ENCODE assay signal across 8 cellular contexts in genomic region chr21:29017639-29018237, GRCh38. TPM values are rescaled to one million over a fixed set of nuclear protein-coding genes. Genes with fewer than 3 reads are reported as not detected.
DNase-seq lines count a peak whose midpoint lies in the region; ATAC-seq and TF ChIP-seq lines count a peak whose summit lies in the region.

No MANE protein-coding gene starts in this region.

- peaks cover 6% of the 10 kb centered on the region for H3K36me3 Mint-ChIP-seq in T-helper 2 cell treated with Interferon-gamma antibody and Interleukin-4, amounts not matched to agents 5 μg/mL and 100 μg/mL, for 36 hours (ENCODE audit: low read depth)
- no peaks in the 10 kb centered on the region for H3K36me3 Mint-ChIP-seq in stimulated activated memory B cell treated with anti-CD40 and anti-IgM and Interleukin-4, amounts not matched to agents 10 μg/mL and 1 μg/mL and 100 μg/mL, for 72 hours

- H3K4me3 ChIP-seq in SJCRH30 (peak overlapping the region; percentile 83; the same call in 1 of the 2 replicates), fibroblast of pulmonary artery (replicated peaks; ENCODE audit: low read depth, low read length) (peak overlapping the region; percentile 90)

- H3K27ac Mint-ChIP-seq in T-helper 2 cell treated with Interferon-gamma antibody and Interleukin-4, amounts not matched to agents 5 μg/mL and 100 μg/mL, for 36 hours: peak overlapping the region; percentile 87
- H3K27ac Mint-ChIP-seq in stimulated activated memory B cell treated with anti-CD40 and anti-IgM and Interleukin-4, amounts not matched to agents 10 μg/mL and 1 μg/mL and 100 μg/mL, for 72 hours: peak overlapping the region; percentile 75

- H3K36me3 ChIP-seq in SJCRH30: no peaks in the 10 kb centered on the region

- DNase-seq in T-helper 2 cell treated with Interferon-gamma antibody and Interleukin-4, amounts not matched to agents 5 μg/mL and 100 μg/mL, for 36 hours (ENCODE audit: low spot score): no peak
- DNase-seq in T-helper 2 cell (no peak), SJCRH30 (no peak), fibroblast of pulmonary artery (ENCODE audit: low read depth) (no peak), KG1 (lab: John Stamatoyannopoulos, UW) (no peak), NCI-H2196 treated with DMSO at 0.1 percent for 48 hours (lab: John Stamatoyannopoulos, UW; ENCODE audit: unreplicated experiment) (no peak), caudate nucleus (lab: John Stamatoyannopoulos, UW) (no peak)

- H3K27me3 ChIP-seq in SJCRH30: no peaks in the 10 kb centered on the region

- no peak for TF ChIP-seq CTCF in fibroblast of pulmonary artery (IDR thresholded peaks at IDR 0.05; ENCODE audit: low read length, missing control alignments)

- H3K9me3 ChIP-seq in SJCRH30 (replicated peaks): no peaks in the 10 kb centered on the region

- peaks cover 24% of the 10 kb centered on the region for H3K4me1 Mint-ChIP-seq in T-helper 2 cell treated with Interferon-gamma antibody and Interleukin-4, amounts not matched to agents 5 μg/mL and 100 μg/mL, for 36 hours (ENCODE audit: low read depth)
- peaks cover 20% of the 10 kb centered on the region for H3K4me1 Mint-ChIP-seq in stimulated activated memory B cell treated with anti-CD40 and anti-IgM and Interleukin-4, amounts not matched to agents 10 μg/mL and 1 μg/mL and 100 μg/mL, for 72 hours

- H3K27me3 Mint-ChIP-seq in T-helper 2 cell treated with Interferon-gamma antibody and Interleukin-4, amounts not matched to agents 5 μg/mL and 100 μg/mL, for 36 hours (ENCODE audit: low read depth): no peaks in the 10 kb centered on the region
- no peaks in the 10 kb centered on the region for H3K27me3 Mint-ChIP-seq in stimulated activated memory B cell treated with anti-CD40 and anti-IgM and Interleukin-4, amounts not matched to agents 10 μg/mL and 1 μg/mL and 100 μg/mL, for 72 hours

- no peak for ATAC-seq in stimulated activated memory B cell treated with anti-CD40 and anti-IgM and Interleukin-4, amounts not matched to agents 10 μg/mL and 1 μg/mL and 100 μg/mL, for 72 hours

- H3K27ac ChIP-seq in SJCRH30: no peak overlapping the region
- no peak overlapping the region for H3K27ac ChIP-seq in caudate nucleus (ENCODE audit: low read depth, low read length)

- H3K4me3 Mint-ChIP-seq in T-helper 2 cell treated with Interferon-gamma antibody and Interleukin-4, amounts not matched to agents 5 μg/mL and 100 μg/mL, for 36 hours: peak overlapping the region; percentile 85
- peak overlapping the region; percentile 78 for H3K4me3 Mint-ChIP-seq in stimulated activated memory B cell treated with anti-CD40 and anti-IgM and Interleukin-4, amounts not matched to agents 10 μg/mL and 1 μg/mL and 100 μg/mL, for 72 hours

- peaks cover 4% of the 10 kb centered on the region; the same call in 1 of the 2 replicates for H3K4me1 ChIP-seq in SJCRH30

- H3K9me3 Mint-ChIP-seq in T-helper 2 cell treated with Interferon-gamma antibody and Interleukin-4, amounts not matched to agents 5 μg/mL and 100 μg/mL, for 36 hours: no peaks in the 10 kb centered on the region
- no peaks in the 10 kb centered on the region for H3K9me3 Mint-ChIP-seq in stimulated activated memory B cell treated with anti-CD40 and anti-IgM and Interleukin-4, amounts not matched to agents 10 μg/mL and 1 μg/mL and 100 μg/mL, for 72 hours

RNA-seq across cellular contexts. Expression of gene RWDD2B, which starts 1.4 kb away (rescaled TPM):
- 12.1 and 14.2 TPM in 2 replicates for total RNA-seq in SJCRH30 (2014; rRNA removed; shearing (Covaris generic))

RNA-seq across cellular contexts. Expression of gene USP16, which starts 6.7 kb away (rescaled TPM):
- 55.2 and 61.6 TPM in 2 replicates for total RNA-seq in SJCRH30 (2014; rRNA removed; shearing (Covaris generic))

RNA-seq across cellular contexts. Expression of gene LTN1, which starts 25.1 kb away (rescaled TPM):
- 44.6 and 49.8 TPM in 2 replicates for total RNA-seq in SJCRH30 (2014; rRNA removed; shearing (Covaris generic))

RNA-seq across cellular contexts. Expression of gene CCT8, which starts 55.7 kb away (rescaled TPM):
- 438 and 460 TPM in 2 replicates for total RNA-seq in SJCRH30 (2014; rRNA removed; shearing (Covaris generic))
